In the genomic region with DNA sequence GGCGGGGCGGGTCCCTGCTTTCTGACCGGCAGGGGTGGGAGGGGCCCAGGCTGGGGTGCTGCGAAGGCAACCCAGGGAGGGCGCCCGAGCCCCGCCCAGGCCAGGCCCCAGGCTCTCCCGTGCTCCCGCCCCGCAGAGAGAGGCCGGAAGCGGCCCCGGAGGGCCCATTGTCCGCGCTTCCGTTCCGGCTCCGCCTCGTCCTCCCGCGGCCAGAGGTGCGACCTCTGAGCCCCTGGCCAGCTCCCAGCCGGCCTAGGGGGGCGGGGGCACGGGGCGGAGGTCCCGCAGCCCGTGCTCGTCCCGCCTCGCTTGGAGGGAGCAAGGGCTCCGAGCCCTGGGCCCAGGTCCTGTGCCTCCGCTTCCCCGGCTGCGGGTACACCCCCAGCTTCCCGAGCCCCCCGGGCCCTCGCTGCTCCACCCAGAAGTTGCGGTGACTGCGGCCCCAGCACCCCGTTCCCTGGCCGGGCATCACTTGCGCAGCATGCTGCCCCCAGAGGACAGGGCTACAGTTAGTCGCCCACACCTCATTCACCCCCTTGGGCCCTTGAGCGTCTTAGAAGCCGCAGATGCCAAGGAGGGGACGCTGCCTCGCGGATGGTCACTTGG, we compare ENCODE assay signal across 3 cellular contexts.
TF ChIP-seq lines count a peak whose summit lies in the region.

No MANE protein-coding gene starts in this region.

TF ChIP-seq in SK-N-SH, 30 proteins besides CTCF, POLR2A, EP300 and RAD21 (continued from another document):
- TF ChIP-seq REST (IDR thresholded peaks at IDR 0.05; ENCODE audit: low read depth, low read length) (no peak), FOXM1 (IDR thresholded peaks at IDR 0.05; ENCODE audit: low read depth) (no peak), USF1 (IDR thresholded peaks at IDR 0.05; ENCODE audit: borderline replicate concordance, low read depth) (no peak), YY1 (IDR thresholded peaks at IDR 0.05; ENCODE audit: low read depth) (no peak)

TF ChIP-seq in SK-N-SH treated with all-trans-retinoic acid at 6 μM for 48 hours, 23 proteins besides CTCF, POLR2A, EP300 and RAD21 (continued from another document):
- TF ChIP-seq PATZ1 (CRISPR knock-in tag; IDR thresholded peaks at IDR 0.05; ENCODE audit: borderline replicate concordance) (no peak), ESRRG (CRISPR knock-in tag; IDR thresholded peaks at IDR 0.05) (no peak), ZFP3 (CRISPR knock-in tag; IDR thresholded peaks at IDR 0.05) (no peak), ARNTL (CRISPR knock-in tag; IDR thresholded peaks at IDR 0.05; ENCODE audit: borderline replicate concordance, low read depth) (no peak), GLIS3 (CRISPR knock-in tag; IDR thresholded peaks at IDR 0.05) (no peak), ZNF565 (CRISPR knock-in tag; conservative IDR thresholded peaks at IDR 0.05; ENCODE audit: low read depth) (no peak), TSHZ2 (CRISPR knock-in tag; IDR thresholded peaks at IDR 0.05) (no peak), CSDC2 (CRISPR knock-in tag; IDR thresholded peaks at IDR 0.05) (no peak)
- TF ChIP-seq, protein P1, sequence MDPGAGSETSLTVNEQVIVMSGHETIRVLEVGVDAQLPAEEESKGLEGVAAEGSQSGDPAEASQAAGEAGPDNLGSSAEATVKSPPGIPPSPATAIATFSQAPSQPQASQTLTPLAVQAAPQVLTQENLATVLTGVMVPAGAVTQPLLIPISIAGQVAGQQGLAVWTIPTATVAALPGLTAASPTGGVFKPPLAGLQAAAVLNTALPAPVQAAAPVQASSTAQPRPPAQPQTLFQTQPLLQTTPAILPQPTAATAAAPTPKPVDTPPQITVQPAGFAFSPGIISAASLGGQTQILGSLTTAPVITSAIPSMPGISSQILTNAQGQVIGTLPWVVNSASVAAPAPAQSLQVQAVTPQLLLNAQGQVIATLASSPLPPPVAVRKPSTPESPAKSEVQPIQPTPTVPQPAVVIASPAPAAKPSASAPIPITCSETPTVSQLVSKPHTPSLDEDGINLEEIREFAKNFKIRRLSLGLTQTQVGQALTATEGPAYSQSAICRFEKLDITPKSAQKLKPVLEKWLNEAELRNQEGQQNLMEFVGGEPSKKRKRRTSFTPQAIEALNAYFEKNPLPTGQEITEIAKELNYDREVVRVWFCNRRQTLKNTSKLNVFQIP (CRISPR knock-in tag; IDR thresholded peaks at IDR 0.05; ENCODE audit: borderline replicate concordance, low read depth): no peak
TF ChIP-seq in SK-N-SH treated with all-trans-retinoic acid at 6 μM for 48 hours: peak in this region for 0.

TF ChIP-seq in WTC11, 78 proteins besides CTCF, POLR2A, EP300 and RAD21 (continued from another document and continues in another):
- TF ChIP-seq STAT6 (CRISPR knock-in tag; conservative IDR thresholded peaks at IDR 0.05; ENCODE audit: low read depth): no peak
- peak; percentile 94 for TF ChIP-seq ETV6 (CRISPR knock-in tag; IDR thresholded peaks at IDR 0.05)
- TF ChIP-seq CREB1 (CRISPR knock-in tag; IDR thresholded peaks at IDR 0.05): no peak
- TF ChIP-seq MAX (CRISPR knock-in tag; IDR thresholded peaks at IDR 0.05): 0 out of 2 replicates have a peak, but pooled peaks have one; percentile 64
- no peak; the same call in 1 of the 2 replicates for TF ChIP-seq TEAD1 (CRISPR knock-in tag; IDR thresholded peaks at IDR 0.05)
- peak; percentile 61; the same call in 1 of the 2 replicates for TF ChIP-seq TP53 (CRISPR knock-in tag; IDR thresholded peaks at IDR 0.05)
- TF ChIP-seq GRHL2 (CRISPR knock-in tag; IDR thresholded peaks at IDR 0.05; ENCODE audit: insufficient replicate concordance, severe bottlenecking): no peak
- no peak for TF ChIP-seq NFE2L1 (CRISPR knock-in tag; IDR thresholded peaks at IDR 0.05)
- TF ChIP-seq, protein P2, sequence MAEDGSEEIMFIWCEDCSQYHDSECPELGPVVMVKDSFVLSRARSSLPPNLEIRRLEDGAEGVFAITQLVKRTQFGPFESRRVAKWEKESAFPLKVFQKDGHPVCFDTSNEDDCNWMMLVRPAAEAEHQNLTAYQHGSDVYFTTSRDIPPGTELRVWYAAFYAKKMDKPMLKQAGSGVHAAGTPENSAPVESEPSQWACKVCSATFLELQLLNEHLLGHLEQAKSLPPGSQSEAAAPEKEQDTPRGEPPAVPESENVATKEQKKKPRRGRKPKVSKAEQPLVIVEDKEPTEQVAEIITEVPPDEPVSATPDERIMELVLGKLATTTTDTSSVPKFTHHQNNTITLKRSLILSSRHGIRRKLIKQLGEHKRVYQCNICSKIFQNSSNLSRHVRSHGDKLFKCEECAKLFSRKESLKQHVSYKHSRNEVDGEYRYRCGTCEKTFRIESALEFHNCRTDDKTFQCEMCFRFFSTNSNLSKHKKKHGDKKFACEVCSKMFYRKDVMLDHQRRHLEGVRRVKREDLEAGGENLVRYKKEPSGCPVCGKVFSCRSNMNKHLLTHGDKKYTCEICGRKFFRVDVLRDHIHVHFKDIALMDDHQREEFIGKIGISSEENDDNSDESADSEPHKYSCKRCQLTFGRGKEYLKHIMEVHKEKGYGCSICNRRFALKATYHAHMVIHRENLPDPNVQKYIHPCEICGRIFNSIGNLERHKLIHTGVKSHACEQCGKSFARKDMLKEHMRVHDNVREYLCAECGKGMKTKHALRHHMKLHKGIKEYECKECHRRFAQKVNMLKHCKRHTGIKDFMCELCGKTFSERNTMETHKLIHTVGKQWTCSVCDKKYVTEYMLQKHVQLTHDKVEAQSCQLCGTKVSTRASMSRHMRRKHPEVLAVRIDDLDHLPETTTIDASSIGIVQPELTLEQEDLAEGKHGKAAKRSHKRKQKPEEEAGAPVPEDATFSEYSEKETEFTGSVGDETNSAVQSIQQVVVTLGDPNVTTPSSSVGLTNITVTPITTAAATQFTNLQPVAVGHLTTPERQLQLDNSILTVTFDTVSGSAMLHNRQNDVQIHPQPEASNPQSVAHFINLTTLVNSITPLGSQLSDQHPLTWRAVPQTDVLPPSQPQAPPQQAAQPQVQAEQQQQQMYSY (CRISPR knock-in tag; IDR thresholded peaks at IDR 0.05): no peak
- no peak for TF ChIP-seq ELF4 (CRISPR knock-in tag; IDR thresholded peaks at IDR 0.05; ENCODE audit: low read depth)
- no peak for TF ChIP-seq JAZF1 (CRISPR knock-in tag; IDR thresholded peaks at IDR 0.05)
- no peak for TF ChIP-seq SOX15 (CRISPR knock-in tag; IDR thresholded peaks at IDR 0.05)
- TF ChIP-seq ESRRA (CRISPR knock-in tag; IDR thresholded peaks at IDR 0.05; ENCODE audit: borderline replicate concordance): peak; percentile 85
- TF ChIP-seq, protein P3, sequence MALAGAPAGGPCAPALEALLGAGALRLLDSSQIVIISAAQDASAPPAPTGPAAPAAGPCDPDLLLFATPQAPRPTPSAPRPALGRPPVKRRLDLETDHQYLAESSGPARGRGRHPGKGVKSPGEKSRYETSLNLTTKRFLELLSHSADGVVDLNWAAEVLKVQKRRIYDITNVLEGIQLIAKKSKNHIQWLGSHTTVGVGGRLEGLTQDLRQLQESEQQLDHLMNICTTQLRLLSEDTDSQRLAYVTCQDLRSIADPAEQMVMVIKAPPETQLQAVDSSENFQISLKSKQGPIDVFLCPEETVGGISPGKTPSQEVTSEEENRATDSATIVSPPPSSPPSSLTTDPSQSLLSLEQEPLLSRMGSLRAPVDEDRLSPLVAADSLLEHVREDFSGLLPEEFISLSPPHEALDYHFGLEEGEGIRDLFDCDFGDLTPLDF (CRISPR knock-in tag; IDR thresholded peaks at IDR 0.05): no peak
- peak; percentile 34; the same call in 1 of the 2 replicates for TF ChIP-seq CBFB (CRISPR knock-in tag; IDR thresholded peaks at IDR 0.05; ENCODE audit: low read depth)
- TF ChIP-seq, protein P4, sequence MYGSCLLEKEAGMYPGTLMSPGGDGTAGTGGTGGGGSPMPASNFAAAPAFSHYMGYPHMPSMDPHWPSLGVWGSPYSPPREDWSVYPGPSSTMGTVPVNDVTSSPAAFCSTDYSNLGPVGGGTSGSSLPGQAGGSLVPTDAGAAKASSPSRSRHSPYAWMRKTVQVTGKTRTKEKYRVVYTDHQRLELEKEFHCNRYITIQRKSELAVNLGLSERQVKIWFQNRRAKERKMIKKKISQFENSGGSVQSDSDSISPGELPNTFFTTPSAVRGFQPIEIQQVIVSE (CRISPR knock-in tag; IDR thresholded peaks at IDR 0.05; ENCODE audit: borderline replicate concordance): no peak
- TF ChIP-seq CREM (CRISPR knock-in tag; IDR thresholded peaks at IDR 0.05): peak; percentile 80; the same call in 1 of the 2 replicates
- TF ChIP-seq MYBL2 (CRISPR knock-in tag; IDR thresholded peaks at IDR 0.05): 0 out of 2 replicates have a peak, but pooled peaks have one; percentile 19
- no peak for TF ChIP-seq NR3C1 (CRISPR knock-in tag; conservative IDR thresholded peaks at IDR 0.05; ENCODE audit: low read depth)
- no peak for TF ChIP-seq ERG (CRISPR knock-in tag; IDR thresholded peaks at IDR 0.05)
- TF ChIP-seq FOXJ3 (CRISPR knock-in tag; IDR thresholded peaks at IDR 0.05; ENCODE audit: borderline replicate concordance): no peak
- TF ChIP-seq KAT7 (CRISPR knock-in tag; IDR thresholded peaks at IDR 0.05; ENCODE audit: borderline replicate concordance): no peak; the same call in 1 of the 2 replicates
- TF ChIP-seq E2F5 (CRISPR knock-in tag; IDR thresholded peaks at IDR 0.05): peak; percentile 84; the same call in 1 of the 2 replicates
- TF ChIP-seq, protein P5, sequence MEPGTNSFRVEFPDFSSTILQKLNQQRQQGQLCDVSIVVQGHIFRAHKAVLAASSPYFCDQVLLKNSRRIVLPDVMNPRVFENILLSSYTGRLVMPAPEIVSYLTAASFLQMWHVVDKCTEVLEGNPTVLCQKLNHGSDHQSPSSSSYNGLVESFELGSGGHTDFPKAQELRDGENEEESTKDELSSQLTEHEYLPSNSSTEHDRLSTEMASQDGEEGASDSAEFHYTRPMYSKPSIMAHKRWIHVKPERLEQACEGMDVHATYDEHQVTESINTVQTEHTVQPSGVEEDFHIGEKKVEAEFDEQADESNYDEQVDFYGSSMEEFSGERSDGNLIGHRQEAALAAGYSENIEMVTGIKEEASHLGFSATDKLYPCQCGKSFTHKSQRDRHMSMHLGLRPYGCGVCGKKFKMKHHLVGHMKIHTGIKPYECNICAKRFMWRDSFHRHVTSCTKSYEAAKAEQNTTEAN (CRISPR knock-in tag; IDR thresholded peaks at IDR 0.05): no peak; the same call in 1 of the 2 replicates
- TF ChIP-seq SMAD3 (CRISPR knock-in tag; IDR thresholded peaks at IDR 0.05; ENCODE audit: borderline replicate concordance): no peak
- no peak for TF ChIP-seq NR2C2 (CRISPR knock-in tag; IDR thresholded peaks at IDR 0.05)
- peak; percentile 42; the same call in 1 of the 2 replicates for TF ChIP-seq FOXP4 (CRISPR knock-in tag; IDR thresholded peaks at IDR 0.05)
- TF ChIP-seq MXD4 (CRISPR knock-in tag; IDR thresholded peaks at IDR 0.05; ENCODE audit: borderline replicate concordance): no peak
